8 cellular contexts compared by ENCODE assay signal in the genomic region with DNA sequence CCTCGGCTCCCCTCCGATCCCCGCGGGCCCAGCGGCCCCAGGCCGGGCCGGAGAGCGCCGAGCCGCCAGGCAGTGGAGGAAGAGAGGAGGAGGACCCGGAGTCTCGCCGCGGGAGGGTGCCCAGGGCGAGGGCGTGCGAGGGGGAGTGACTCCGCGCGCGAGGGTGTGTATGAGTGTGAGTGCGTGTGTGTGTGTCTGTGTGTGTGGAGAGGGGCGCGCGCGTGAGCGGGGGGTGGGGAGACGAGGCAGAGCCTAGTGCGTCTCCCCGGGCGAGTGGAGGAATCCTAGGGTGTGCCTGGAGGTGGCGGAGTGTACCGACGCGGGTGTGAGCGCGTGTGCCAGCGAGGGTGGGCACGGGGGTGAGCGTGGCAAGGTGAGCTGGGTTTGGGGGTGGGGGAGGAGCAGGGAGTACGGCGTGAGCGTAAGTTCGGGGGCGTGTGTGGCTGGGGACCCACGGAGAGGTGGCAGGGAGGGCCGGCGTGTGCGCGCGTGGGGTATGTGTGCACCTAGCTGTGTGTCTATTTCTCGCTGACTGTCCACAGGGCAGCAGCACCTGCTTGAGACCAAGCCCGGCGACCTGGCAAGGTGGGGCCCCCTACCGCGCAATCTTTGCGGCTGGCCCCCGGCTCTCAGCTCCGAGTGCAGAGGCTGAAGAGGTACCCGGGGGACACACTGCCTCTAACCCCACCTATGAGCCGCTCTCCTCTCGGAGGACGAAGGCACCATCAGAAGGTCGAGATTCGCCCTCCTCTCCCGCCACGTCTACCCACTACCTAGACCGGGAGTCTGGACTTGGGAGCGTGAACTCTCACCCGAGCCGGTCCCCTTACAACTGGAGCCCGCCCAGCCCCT. TPM values are rescaled to one million over a fixed set of nuclear protein-coding genes. Genes with fewer than 3 reads are reported as not detected.
DNase-seq lines count a peak whose midpoint lies in the region; ATAC-seq and TF ChIP-seq lines count a peak whose summit lies in the region.

No MANE protein-coding gene starts in this region.

- no peak for TF ChIP-seq EP300 in gastroesophageal sphincter (IDR thresholded peaks at IDR 0.05)

- H3K27ac Mint-ChIP-seq in WTC11 = no peak overlapping the region

- H2AFZ ChIP-seq in osteoblast (ENCODE audit: low read length) = no peak overlapping the region

- H3K4me3 ChIP-seq in gastroesophageal sphincter (peak overlapping the region; percentile 63 to 98), osteoblast (ENCODE audit: insufficient read depth, low read length) (peak overlapping the region; percentile 51)

- CTCF ChIA-PET in WTC11 (lab: Charles Lee) = interaction anchor here (1.1 to 2.6 kb wide), 7 partner anchors 9 to 369 kb away, joined by 3 to 10 read pairs (median 5); no protein-coding TSS in a partner anchor

- peaks cover 69% of the 10 kb centered on the region for H3K27me3 Mint-ChIP-seq in WTC11 (ENCODE audit: low read depth)

- H4K20me1 ChIP-seq in osteoblast (ENCODE audit: insufficient read depth, low read length) = no peaks in the 10 kb centered on the region

- no peak for TF ChIP-seq POLR2A in gastroesophageal sphincter (IDR thresholded peaks at IDR 0.05)

- H3K4me1 Mint-ChIP-seq in WTC11 = peaks cover 26% of the 10 kb centered on the region

- no peaks in the 10 kb centered on the region for H3K9me3 Mint-ChIP-seq in WTC11

- H3K9me3 ChIP-seq in gastroesophageal sphincter (no peaks in the 10 kb centered on the region), osteoblast (ENCODE audit: low read depth, low read length) (no peaks in the 10 kb centered on the region)

- H3K27me3 ChIP-seq in gastroesophageal sphincter = no peaks in the 10 kb centered on the region
- peaks cover 47% of the 10 kb centered on the region for H3K27me3 ChIP-seq in osteoblast (ENCODE audit: insufficient read depth, low read length)

- peak overlapping the region; percentile 76 for H3K4me3 Mint-ChIP-seq in WTC11

- no CpG with 5 or more reads among the region's 72 CpGs for WGBS in gastroesophageal sphincter (ENCODE audit: low coverage in 1 of 2), 2 donors

- H3K4me1 ChIP-seq in gastroesophageal sphincter (peaks cover 0 to 60% (median 3%) of the 10 kb centered on the region in 3 donors), osteoblast (ENCODE audit: insufficient read depth, low read length) (no peaks in the 10 kb centered on the region)

- H3K79me2 ChIP-seq in osteoblast (ENCODE audit: insufficient read depth, low read length) = no peaks in the 10 kb centered on the region

- no peaks in the 10 kb centered on the region for H3K36me3 Mint-ChIP-seq in WTC11

- H3K27ac ChIP-seq in gastroesophageal sphincter (peak overlapping the region; percentile 25 to 89 (median 84)), osteoblast (ENCODE audit: low read depth, low read length) (no peak overlapping the region)

- POLR2A ChIA-PET in WTC11 (lab: Charles Lee) = no interaction called here

- TF ChIP-seq CTCF in WTC11 (IDR thresholded peaks at IDR 0.05) = no peak
- no peak for TF ChIP-seq CTCF in gastroesophageal sphincter (IDR thresholded peaks at IDR 0.05)
- TF ChIP-seq CTCF in osteoblast (IDR thresholded peaks at IDR 0.05; ENCODE audit: extremely low read depth, low read depth, low read length) = no peak

- H3K4me2 ChIP-seq in osteoblast (ENCODE audit: insufficient read depth, low read length) = peak overlapping the region; percentile 57

- ATAC-seq in WTC11 (peak; percentile 13), gastroesophageal sphincter (no peak), HG03432 (IDR thresholded peaks at IDR 0.05; ENCODE audit: unreplicated experiment) (no peak), HG02885 (IDR thresholded peaks at IDR 0.05; ENCODE audit: poor library complexity, unreplicated experiment) (no peak), HG03095 (IDR thresholded peaks at IDR 0.05; ENCODE audit: unreplicated experiment) (no peak)

- DNase-seq in NCI-H82 (lab: John Stamatoyannopoulos, UW) (peak; percentile 47), NCI-H82 treated with DMSO at 0.1 percent for 48 hours (lab: John Stamatoyannopoulos, UW; ENCODE audit: unreplicated experiment) (no peak), WTC11 (ENCODE audit: low spot score) (peak; percentile 21), osteoblast (ENCODE audit: insufficient read length, low spot score, missing footprints) (peak; percentile 89)

- H3K36me3 ChIP-seq in gastroesophageal sphincter = no peaks in the 10 kb centered on the region
- no peaks in the 10 kb centered on the region for H3K36me3 ChIP-seq in osteoblast (ENCODE audit: insufficient read depth, low read length)

TF ChIP-seq in WTC11, 78 proteins besides CTCF, POLR2A, EP300 and RAD21:
- no peak for TF ChIP-seq GTF2I (CRISPR knock-in tag; conservative IDR thresholded peaks at IDR 0.05)
- TF ChIP-seq, protein P1, sequence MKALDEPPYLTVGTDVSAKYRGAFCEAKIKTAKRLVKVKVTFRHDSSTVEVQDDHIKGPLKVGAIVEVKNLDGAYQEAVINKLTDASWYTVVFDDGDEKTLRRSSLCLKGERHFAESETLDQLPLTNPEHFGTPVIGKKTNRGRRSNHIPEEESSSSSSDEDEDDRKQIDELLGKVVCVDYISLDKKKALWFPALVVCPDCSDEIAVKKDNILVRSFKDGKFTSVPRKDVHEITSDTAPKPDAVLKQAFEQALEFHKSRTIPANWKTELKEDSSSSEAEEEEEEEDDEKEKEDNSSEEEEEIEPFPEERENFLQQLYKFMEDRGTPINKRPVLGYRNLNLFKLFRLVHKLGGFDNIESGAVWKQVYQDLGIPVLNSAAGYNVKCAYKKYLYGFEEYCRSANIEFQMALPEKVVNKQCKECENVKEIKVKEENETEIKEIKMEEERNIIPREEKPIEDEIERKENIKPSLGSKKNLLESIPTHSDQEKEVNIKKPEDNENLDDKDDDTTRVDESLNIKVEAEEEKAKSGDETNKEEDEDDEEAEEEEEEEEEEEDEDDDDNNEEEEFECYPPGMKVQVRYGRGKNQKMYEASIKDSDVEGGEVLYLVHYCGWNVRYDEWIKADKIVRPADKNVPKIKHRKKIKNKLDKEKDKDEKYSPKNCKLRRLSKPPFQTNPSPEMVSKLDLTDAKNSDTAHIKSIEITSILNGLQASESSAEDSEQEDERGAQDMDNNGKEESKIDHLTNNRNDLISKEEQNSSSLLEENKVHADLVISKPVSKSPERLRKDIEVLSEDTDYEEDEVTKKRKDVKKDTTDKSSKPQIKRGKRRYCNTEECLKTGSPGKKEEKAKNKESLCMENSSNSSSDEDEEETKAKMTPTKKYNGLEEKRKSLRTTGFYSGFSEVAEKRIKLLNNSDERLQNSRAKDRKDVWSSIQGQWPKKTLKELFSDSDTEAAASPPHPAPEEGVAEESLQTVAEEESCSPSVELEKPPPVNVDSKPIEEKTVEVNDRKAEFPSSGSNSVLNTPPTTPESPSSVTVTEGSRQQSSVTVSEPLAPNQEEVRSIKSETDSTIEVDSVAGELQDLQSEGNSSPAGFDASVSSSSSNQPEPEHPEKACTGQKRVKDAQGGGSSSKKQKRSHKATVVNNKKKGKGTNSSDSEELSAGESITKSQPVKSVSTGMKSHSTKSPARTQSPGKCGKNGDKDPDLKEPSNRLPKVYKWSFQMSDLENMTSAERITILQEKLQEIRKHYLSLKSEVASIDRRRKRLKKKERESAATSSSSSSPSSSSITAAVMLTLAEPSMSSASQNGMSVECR (CRISPR knock-in tag; IDR thresholded peaks at IDR 0.05; ENCODE audit: borderline replicate concordance) = no peak
- TF ChIP-seq ZNF671 (CRISPR knock-in tag; IDR thresholded peaks at IDR 0.05) = no peak
- TF ChIP-seq FOXK1 (CRISPR knock-in tag; IDR thresholded peaks at IDR 0.05) = no peak
- TF ChIP-seq JUN (CRISPR knock-in tag; IDR thresholded peaks at IDR 0.05) = 0 out of 2 replicates have a peak, but pooled peaks have one; percentile 31
- TF ChIP-seq TP53 (CRISPR knock-in tag; IDR thresholded peaks at IDR 0.05) = 0 out of 2 replicates have a peak, but pooled peaks have one; percentile 5

RNA-seq across cellular contexts. Expression of gene KCND3, which starts 0.8 kb away (rescaled TPM):
- total RNA-seq in WTC11 (2021) (0.18 to 0.35 TPM (median 0.18 TPM) in 3 replicates), gastroesophageal sphincter (10 to 100 TPM; 36.2 to 58.7 (median 57.4) TPM), osteoblast (3.6 and 6.5 TPM in 2 replicates)
